In the genomic region with DNA sequence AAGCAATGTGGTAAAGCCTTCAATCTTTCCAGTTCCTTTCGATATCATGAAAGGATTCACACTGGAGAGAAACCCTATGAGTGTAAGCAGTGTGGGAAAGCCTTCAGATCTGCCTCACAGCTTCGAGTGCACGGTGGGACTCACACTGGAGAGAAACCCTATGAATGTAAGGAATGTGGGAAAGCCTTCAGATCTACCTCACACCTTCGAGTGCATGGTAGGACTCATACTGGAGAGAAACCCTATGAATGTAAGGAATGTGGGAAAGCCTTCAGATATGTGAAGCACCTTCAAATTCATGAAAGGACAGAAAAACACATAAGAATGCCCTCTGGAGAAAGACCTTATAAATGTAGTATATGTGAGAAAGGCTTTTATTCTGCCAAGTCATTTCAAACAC, we compare ENCODE assay signal across 1 cellular context.
TF ChIP-seq lines count a peak whose summit lies in the region.

No MANE protein-coding gene starts in this region.

TF ChIP-seq in GM12878, 131 proteins besides CTCF, POLR2A, EP300 and RAD21 (continued from another document):
- TF ChIP-seq, protein P1, sequence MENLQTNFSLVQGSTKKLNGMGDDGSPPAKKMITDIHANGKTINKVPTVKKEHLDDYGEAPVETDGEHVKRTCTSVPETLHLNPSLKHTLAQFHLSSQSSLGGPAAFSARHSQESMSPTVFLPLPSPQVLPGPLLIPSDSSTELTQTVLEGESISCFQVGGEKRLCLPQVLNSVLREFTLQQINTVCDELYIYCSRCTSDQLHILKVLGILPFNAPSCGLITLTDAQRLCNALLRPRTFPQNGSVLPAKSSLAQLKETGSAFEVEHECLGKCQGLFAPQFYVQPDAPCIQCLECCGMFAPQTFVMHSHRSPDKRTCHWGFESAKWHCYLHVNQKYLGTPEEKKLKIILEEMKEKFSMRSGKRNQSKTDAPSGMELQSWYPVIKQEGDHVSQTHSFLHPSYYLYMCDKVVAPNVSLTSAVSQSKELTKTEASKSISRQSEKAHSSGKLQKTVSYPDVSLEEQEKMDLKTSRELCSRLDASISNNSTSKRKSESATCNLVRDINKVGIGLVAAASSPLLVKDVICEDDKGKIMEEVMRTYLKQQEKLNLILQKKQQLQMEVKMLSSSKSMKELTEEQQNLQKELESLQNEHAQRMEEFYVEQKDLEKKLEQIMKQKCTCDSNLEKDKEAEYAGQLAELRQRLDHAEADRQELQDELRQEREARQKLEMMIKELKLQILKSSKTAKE (IDR thresholded peaks at IDR 0.05; ENCODE audit: low read depth, poor library complexity, severe bottlenecking) = peak; percentile 69
- TF ChIP-seq CBX5 (IDR thresholded peaks at IDR 0.05; ENCODE audit: low read depth) (peak; percentile 49; the same call in 1 of the 2 replicates), STAT1 (conservative IDR thresholded peaks at IDR 0.05) (no peak)
- TF ChIP-seq, protein P2, sequence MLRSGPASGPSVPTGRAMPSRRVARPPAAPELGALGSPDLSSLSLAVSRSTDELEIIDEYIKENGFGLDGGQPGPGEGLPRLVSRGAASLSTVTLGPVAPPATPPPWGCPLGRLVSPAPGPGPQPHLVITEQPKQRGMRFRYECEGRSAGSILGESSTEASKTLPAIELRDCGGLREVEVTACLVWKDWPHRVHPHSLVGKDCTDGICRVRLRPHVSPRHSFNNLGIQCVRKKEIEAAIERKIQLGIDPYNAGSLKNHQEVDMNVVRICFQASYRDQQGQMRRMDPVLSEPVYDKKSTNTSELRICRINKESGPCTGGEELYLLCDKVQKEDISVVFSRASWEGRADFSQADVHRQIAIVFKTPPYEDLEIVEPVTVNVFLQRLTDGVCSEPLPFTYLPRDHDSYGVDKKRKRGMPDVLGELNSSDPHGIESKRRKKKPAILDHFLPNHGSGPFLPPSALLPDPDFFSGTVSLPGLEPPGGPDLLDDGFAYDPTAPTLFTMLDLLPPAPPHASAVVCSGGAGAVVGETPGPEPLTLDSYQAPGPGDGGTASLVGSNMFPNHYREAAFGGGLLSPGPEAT (IDR thresholded peaks at IDR 0.05; ENCODE audit: low read depth) = 0 out of 2 replicates have a peak, but pooled peaks have one; percentile 20
- TF ChIP-seq, protein P3, sequence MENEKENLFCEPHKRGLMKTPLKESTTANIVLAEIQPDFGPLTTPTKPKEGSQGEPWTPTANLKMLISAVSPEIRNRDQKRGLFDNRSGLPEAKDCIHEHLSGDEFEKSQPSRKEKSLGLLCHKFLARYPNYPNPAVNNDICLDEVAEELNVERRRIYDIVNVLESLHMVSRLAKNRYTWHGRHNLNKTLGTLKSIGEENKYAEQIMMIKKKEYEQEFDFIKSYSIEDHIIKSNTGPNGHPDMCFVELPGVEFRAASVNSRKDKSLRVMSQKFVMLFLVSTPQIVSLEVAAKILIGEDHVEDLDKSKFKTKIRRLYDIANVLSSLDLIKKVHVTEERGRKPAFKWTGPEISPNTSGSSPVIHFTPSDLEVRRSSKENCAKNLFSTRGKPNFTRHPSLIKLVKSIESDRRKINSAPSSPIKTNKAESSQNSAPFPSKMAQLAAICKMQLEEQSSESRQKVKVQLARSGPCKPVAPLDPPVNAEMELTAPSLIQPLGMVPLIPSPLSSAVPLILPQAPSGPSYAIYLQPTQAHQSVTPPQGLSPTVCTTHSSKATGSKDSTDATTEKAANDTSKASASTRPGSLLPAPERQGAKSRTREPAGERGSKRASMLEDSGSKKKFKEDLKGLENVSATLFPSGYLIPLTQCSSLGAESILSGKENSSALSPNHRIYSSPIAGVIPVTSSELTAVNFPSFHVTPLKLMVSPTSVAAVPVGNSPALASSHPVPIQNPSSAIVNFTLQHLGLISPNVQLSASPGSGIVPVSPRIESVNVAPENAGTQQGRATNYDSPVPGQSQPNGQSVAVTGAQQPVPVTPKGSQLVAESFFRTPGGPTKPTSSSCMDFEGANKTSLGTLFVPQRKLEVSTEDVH (IDR thresholded peaks at IDR 0.05; ENCODE audit: low read depth, partially characterized antibody) = no peak
